1 cellular context compared by ENCODE assay signal in the genomic region with DNA sequence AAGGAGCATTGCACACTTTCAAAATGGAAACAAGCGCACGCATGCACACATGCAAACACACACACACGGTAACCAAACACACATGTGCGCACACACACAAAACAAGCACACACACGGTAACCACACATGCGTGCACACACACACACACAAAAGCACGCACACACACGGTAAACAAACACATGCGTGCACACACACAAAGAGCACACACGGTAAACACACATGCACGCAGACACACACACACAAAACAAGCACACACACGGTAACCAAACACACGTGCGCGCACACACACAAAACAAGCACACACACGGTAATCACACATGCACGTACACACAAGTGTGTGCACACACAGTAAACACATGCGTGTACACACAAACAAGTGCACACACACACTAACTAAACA.
TF ChIP-seq lines count a peak whose summit lies in the region.

No MANE protein-coding gene starts in this region.

TF ChIP-seq in GM12878, 131 proteins besides CTCF, POLR2A, EP300 and RAD21:
- TF ChIP-seq, protein P1, sequence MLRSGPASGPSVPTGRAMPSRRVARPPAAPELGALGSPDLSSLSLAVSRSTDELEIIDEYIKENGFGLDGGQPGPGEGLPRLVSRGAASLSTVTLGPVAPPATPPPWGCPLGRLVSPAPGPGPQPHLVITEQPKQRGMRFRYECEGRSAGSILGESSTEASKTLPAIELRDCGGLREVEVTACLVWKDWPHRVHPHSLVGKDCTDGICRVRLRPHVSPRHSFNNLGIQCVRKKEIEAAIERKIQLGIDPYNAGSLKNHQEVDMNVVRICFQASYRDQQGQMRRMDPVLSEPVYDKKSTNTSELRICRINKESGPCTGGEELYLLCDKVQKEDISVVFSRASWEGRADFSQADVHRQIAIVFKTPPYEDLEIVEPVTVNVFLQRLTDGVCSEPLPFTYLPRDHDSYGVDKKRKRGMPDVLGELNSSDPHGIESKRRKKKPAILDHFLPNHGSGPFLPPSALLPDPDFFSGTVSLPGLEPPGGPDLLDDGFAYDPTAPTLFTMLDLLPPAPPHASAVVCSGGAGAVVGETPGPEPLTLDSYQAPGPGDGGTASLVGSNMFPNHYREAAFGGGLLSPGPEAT (IDR thresholded peaks at IDR 0.05; ENCODE audit: low read depth): no peak
- TF ChIP-seq TCF12 (IDR thresholded peaks at IDR 0.05; ENCODE audit: low read depth, low read length) (no peak), SMAD5 (IDR thresholded peaks at IDR 0.05; ENCODE audit: low read depth) (no peak), BMI1 (IDR thresholded peaks at IDR 0.05; ENCODE audit: borderline replicate concordance) (no peak), PAX8 (IDR thresholded peaks at IDR 0.05) (no peak), HDGF (IDR thresholded peaks at IDR 0.05) (0 out of 2 replicates have a peak, but pooled peaks have one; percentile 29), POLR2AphosphoS2 (IDR thresholded peaks at IDR 0.05; ENCODE audit: low read depth, low read length) (no peak), POLR2AphosphoS5 (IDR thresholded peaks at IDR 0.05; ENCODE audit: low read length) (no peak), TCF3 (IDR thresholded peaks at IDR 0.05; ENCODE audit: borderline replicate concordance, insufficient read depth, low read depth, low read length) (no peak)
- TF ChIP-seq, protein P2, sequence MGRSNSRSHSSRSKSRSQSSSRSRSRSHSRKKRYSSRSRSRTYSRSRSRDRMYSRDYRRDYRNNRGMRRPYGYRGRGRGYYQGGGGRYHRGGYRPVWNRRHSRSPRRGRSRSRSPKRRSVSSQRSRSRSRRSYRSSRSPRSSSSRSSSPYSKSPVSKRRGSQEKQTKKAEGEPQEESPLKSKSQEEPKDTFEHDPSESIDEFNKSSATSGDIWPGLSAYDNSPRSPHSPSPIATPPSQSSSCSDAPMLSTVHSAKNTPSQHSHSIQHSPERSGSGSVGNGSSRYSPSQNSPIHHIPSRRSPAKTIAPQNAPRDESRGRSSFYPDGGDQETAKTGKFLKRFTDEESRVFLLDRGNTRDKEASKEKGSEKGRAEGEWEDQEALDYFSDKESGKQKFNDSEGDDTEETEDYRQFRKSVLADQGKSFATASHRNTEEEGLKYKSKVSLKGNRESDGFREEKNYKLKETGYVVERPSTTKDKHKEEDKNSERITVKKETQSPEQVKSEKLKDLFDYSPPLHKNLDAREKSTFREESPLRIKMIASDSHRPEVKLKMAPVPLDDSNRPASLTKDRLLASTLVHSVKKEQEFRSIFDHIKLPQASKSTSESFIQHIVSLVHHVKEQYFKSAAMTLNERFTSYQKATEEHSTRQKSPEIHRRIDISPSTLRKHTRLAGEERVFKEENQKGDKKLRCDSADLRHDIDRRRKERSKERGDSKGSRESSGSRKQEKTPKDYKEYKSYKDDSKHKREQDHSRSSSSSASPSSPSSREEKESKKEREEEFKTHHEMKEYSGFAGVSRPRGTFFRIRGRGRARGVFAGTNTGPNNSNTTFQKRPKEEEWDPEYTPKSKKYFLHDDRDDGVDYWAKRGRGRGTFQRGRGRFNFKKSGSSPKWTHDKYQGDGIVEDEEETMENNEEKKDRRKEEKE (IDR thresholded peaks at IDR 0.05): no peak
- TF ChIP-seq, protein P3, sequence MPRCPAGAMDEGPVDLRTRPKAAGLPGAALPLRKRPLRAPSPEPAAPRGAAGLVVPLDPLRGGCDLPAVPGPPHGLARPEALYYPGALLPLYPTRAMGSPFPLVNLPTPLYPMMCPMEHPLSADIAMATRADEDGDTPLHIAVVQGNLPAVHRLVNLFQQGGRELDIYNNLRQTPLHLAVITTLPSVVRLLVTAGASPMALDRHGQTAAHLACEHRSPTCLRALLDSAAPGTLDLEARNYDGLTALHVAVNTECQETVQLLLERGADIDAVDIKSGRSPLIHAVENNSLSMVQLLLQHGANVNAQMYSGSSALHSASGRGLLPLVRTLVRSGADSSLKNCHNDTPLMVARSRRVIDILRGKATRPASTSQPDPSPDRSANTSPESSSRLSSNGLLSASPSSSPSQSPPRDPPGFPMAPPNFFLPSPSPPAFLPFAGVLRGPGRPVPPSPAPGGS (IDR thresholded peaks at IDR 0.05; ENCODE audit: borderline replicate concordance, insufficient read depth, low read depth, low read length, poor library complexity, severe bottlenecking): peak; percentile 27
- TF ChIP-seq, protein P4, sequence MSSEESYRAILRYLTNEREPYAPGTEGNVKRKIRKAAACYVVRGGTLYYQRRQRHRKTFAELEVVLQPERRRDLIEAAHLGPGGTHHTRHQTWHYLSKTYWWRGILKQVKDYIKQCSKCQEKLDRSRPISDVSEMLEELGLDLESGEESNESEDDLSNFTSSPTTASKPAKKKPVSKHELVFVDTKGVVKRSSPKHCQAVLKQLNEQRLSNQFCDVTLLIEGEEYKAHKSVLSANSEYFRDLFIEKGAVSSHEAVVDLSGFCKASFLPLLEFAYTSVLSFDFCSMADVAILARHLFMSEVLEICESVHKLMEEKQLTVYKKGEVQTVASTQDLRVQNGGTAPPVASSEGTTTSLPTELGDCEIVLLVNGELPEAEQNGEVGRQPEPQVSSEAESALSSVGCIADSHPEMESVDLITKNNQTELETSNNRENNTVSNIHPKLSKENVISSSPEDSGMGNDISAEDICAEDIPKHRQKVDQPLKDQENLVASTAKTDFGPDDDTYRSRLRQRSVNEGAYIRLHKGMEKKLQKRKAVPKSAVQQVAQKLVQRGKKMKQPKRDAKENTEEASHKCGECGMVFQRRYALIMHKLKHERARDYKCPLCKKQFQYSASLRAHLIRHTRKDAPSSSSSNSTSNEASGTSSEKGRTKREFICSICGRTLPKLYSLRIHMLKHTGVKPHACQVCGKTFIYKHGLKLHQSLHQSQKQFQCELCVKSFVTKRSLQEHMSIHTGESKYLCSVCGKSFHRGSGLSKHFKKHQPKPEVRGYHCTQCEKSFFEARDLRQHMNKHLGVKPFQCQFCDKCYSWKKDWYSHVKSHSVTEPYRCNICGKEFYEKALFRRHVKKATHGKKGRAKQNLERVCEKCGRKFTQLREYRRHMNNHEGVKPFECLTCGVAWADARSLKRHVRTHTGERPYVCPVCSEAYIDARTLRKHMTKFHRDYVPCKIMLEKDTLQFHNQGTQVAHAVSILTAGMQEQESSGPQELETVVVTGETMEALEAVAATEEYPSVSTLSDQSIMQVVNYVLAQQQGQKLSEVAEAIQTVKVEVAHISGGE (CRISPR knock-in tag; IDR thresholded peaks at IDR 0.05): no peak
- TF ChIP-seq, protein P5, sequence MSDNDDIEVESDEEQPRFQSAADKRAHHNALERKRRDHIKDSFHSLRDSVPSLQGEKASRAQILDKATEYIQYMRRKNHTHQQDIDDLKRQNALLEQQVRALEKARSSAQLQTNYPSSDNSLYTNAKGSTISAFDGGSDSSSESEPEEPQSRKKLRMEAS (IDR thresholded peaks at IDR 0.05; ENCODE audit: low read depth, low read length): no peak
- TF ChIP-seq, protein P6, sequence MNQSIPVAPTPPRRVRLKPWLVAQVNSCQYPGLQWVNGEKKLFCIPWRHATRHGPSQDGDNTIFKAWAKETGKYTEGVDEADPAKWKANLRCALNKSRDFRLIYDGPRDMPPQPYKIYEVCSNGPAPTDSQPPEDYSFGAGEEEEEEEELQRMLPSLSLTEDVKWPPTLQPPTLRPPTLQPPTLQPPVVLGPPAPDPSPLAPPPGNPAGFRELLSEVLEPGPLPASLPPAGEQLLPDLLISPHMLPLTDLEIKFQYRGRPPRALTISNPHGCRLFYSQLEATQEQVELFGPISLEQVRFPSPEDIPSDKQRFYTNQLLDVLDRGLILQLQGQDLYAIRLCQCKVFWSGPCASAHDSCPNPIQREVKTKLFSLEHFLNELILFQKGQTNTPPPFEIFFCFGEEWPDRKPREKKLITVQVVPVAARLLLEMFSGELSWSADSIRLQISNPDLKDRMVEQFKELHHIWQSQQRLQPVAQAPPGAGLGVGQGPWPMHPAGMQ (IDR thresholded peaks at IDR 0.05; ENCODE audit: borderline replicate concordance): no peak
